In the genomic region with DNA sequence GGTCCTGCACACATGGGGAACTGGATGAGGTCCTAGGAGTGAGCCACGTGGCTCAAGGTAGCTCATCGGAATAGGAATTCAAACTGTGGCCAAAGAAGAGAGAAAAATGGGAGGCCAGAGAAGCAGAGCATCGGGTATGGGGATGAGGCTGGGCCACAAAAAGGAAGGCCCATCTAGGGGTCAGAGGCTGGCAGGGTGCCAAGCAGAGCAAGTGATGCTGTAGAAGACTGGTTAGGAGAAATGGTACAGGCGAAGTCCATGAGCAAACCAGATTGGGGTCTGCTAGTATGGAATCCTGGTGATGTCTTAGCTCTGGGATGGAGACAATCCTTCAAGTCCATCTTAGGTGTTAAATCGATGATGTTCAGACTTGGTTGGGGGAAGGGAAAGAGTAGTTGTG, we compare ENCODE assay signal across 16 cellular contexts.
DNase-seq lines count a peak whose midpoint lies in the region; ATAC-seq and TF ChIP-seq lines count a peak whose summit lies in the region.
"Had no signal": no experiment of that assay in that cellular context is flagged by ENCODE, and none has a peak within 500 bp of the region (broad histone marks: within the 10 kb centered on the region; RNA-seq: fewer than 3 reads in every experiment).

No MANE protein-coding gene starts in this region.

- peak overlapping the region; percentile 98 for H3K27ac Mint-ChIP-seq in activated B cell treated with CpG ODN at 0.5 μM for 24 hours
- H3K27ac Mint-ChIP-seq: naive thymus-derived CD4-positive, alpha-beta T cell had no signal

- in situ Hi-C loops in transverse colon (cut with MboI; ENCODE audit: low pct_ligation_motif_present in 1 of 4, low pct_unique_long_range_greater_than_20kb in 1 of 4, low sequenced_read_pairs in 3 of 4) (no loop called here), gastrocnemius medialis (cut with MboI; ENCODE audit: low sequenced_read_pairs in 4 of 4) (no loop called here)

- no peak for DNase-seq in activated B cell treated with CpG ODN at 0.5 μM for 24 hours
- DNase-seq in transverse colon = no peak
- DNase-seq in gastrocnemius medialis = no peak
- DNase-seq in inferior parietal cortex (ENCODE audit: extremely low spot score) = no peak
- DNase-seq: activated CD4-positive, alpha-beta T cell treated with anti-CD3 and anti-CD28 coated beads, Interleukin-2, amount 50 U/mL, for 1 hour; activated CD8-positive, alpha-beta memory T cell treated with anti-CD3 and anti-CD28 coated beads, Interleukin-2, amount 50 U/mL, for 4 hours; effector CD8-positive, alpha-beta T cell; naive thymus-derived CD4-positive, alpha-beta T cell; NCI-H510A treated with DMSO at 0.1 percent for 48 hours; stimulated activated naive CD4-positive, alpha-beta T cell treated with Interleukin-2 at 50 U/mL for 16 hours; tibial artery had no signal

- POLR2A ChIA-PET in activated B cell treated with CpG ODN at 0.5 μM for 24 hours (lab: Charles Lee) = interaction anchor here (0.7 to 8.5 kb wide), 13 partner anchors 8 to 148 kb away, joined by 3 to 394 read pairs (median 7); a partner anchor contains a TSS

- H3K27me3 Mint-ChIP-seq in activated B cell treated with CpG ODN at 0.5 μM for 24 hours = no peaks in the 10 kb centered on the region

- H3K9me3 Mint-ChIP-seq in activated B cell treated with CpG ODN at 0.5 μM for 24 hours = no peaks in the 10 kb centered on the region
- H3K9me3 Mint-ChIP-seq: brain; naive thymus-derived CD4-positive, alpha-beta T cell had no signal

- TF ChIP-seq POLR2A in transverse colon (IDR thresholded peaks at IDR 0.05) = no peak
- TF ChIP-seq POLR2A in gastrocnemius medialis (IDR thresholded peaks at IDR 0.05) = no peak

- 77 to 89% methylated on average over 5 of the region's 5 CpGs for WGBS in transverse colon (ENCODE audit: low coverage in 1 of 2), 2 donors

- peaks cover 98% of the 10 kb centered on the region for H3K4me1 Mint-ChIP-seq in activated B cell treated with CpG ODN at 0.5 μM for 24 hours

- peak overlapping the region in 3 of 4 donors; percentile 25 to 72 (median 40) for H3K27ac ChIP-seq in transverse colon
- H3K27ac ChIP-seq in gastrocnemius medialis = no peak overlapping the region
- H3K27ac ChIP-seq: tibial artery had no signal

- H3K4me3 ChIP-seq in transverse colon (no peak overlapping the region), gastrocnemius medialis (no peak overlapping the region)
- H3K4me3 ChIP-seq: tibial artery had no signal

- H3K4me1 ChIP-seq in transverse colon = peaks cover 0 to 4% (median 3%) of the 10 kb centered on the region in 4 donors
- peaks cover 4 to 6% of the 10 kb centered on the region in 2 donors for H3K4me1 ChIP-seq in gastrocnemius medialis
- H3K4me1 ChIP-seq: tibial artery had no signal

- TF ChIP-seq EP300 in transverse colon (IDR thresholded peaks at IDR 0.05; ENCODE audit: low read depth) = no peak

- H3K4me3 Mint-ChIP-seq in activated B cell treated with CpG ODN at 0.5 μM for 24 hours = peak overlapping the region; percentile 66
- H3K4me3 Mint-ChIP-seq: naive thymus-derived CD4-positive, alpha-beta T cell had no signal

- no peaks in the 10 kb centered on the region for H3K36me3 ChIP-seq in transverse colon
- H3K36me3 ChIP-seq in gastrocnemius medialis = no peaks in the 10 kb centered on the region
- H3K36me3 ChIP-seq: tibial artery had no signal

- TF ChIP-seq CTCF in activated B cell treated with CpG ODN at 0.5 μM for 24 hours (IDR thresholded peaks at IDR 0.05) (no peak), transverse colon (IDR thresholded peaks at IDR 0.05) (no peak), gastrocnemius medialis (IDR thresholded peaks at IDR 0.05 in 4 of 5, conservative IDR thresholded peaks at IDR 0.05 in 1 of 5) (no peak)

- peaks cover 5% of the 10 kb centered on the region for H3K36me3 Mint-ChIP-seq in activated B cell treated with CpG ODN at 0.5 μM for 24 hours (ENCODE audit: low read depth)
- H3K36me3 Mint-ChIP-seq: brain; naive thymus-derived CD4-positive, alpha-beta T cell had no signal

- ATAC-seq in GM19328 (IDR thresholded peaks at IDR 0.05; ENCODE audit: unreplicated experiment) (peak; percentile 1), HG03095 (IDR thresholded peaks at IDR 0.05; ENCODE audit: unreplicated experiment) (peak; percentile 0), activated B cell treated with CpG ODN at 0.5 μM for 24 hours (ENCODE audit: low read depth) (no peak), gastrocnemius medialis (no peak)
- ATAC-seq in activated CD4-positive, CD25-positive, alpha-beta regulatory T cell treated with anti-CD3 and anti-CD28 coated beads, Interleukin-2, amount 50 U/mL, for 24 hours = no peak
- ATAC-seq: Right ventricle myocardium inferior had no signal

- CTCF ChIA-PET in activated B cell treated with CpG ODN at 0.5 μM for 24 hours (lab: Charles Lee) = interaction anchor here (0.9 to 3.9 kb wide), 9 partner anchors 9 to 422 kb away, joined by 3 to 24 read pairs (median 4); no protein-coding TSS in a partner anchor

- H3K27me3 ChIP-seq in transverse colon (no peaks in the 10 kb centered on the region), gastrocnemius medialis (no peaks in the 10 kb centered on the region)
- H3K27me3 ChIP-seq: tibial artery had no signal

- H3K9me3 ChIP-seq in transverse colon (no peaks in the 10 kb centered on the region), gastrocnemius medialis (no peaks in the 10 kb centered on the region)
- H3K9me3 ChIP-seq: tibial artery had no signal

- intact Hi-C loops in activated B cell treated with CpG ODN at 0.5 μM for 24 hours (cut with micrococcal nuclease) = loop anchor here (1.0 kb wide), 4 partner anchors 25 to 144 kb away; a partner anchor contains a TSS
- intact Hi-C loops in transverse colon (cut with DNase I; ENCODE audit: low total_unique reads) = no loop called here
- intact Hi-C loops in gastrocnemius medialis (cut with DNase I; ENCODE audit: low total_unique reads) = no loop called here

Comparison
In these comparisons a context has a peak if more than half of its experiments do, and no peak if none do; other contexts are left out.
1. ATAC-seq: peak in GM19328 (single experiment) and HG03095 (single experiment); none in activated B cell treated with CpG ODN at 0.5 μM for 24 hours (single experiment), gastrocnemius medialis (0 of 2) and activated CD4-positive, CD25-positive, alpha-beta regulatory T cell treated with anti-CD3 and anti-CD28 coated beads, Interleukin-2, amount 50 U/mL, for 24 hours (0 of 2).
2. H3K27ac ChIP-seq: peak in transverse colon (3 of 4); none in gastrocnemius medialis (0 of 4).